Comparison of ENCODE assay signal across 11 cellular contexts in the genomic region with DNA sequence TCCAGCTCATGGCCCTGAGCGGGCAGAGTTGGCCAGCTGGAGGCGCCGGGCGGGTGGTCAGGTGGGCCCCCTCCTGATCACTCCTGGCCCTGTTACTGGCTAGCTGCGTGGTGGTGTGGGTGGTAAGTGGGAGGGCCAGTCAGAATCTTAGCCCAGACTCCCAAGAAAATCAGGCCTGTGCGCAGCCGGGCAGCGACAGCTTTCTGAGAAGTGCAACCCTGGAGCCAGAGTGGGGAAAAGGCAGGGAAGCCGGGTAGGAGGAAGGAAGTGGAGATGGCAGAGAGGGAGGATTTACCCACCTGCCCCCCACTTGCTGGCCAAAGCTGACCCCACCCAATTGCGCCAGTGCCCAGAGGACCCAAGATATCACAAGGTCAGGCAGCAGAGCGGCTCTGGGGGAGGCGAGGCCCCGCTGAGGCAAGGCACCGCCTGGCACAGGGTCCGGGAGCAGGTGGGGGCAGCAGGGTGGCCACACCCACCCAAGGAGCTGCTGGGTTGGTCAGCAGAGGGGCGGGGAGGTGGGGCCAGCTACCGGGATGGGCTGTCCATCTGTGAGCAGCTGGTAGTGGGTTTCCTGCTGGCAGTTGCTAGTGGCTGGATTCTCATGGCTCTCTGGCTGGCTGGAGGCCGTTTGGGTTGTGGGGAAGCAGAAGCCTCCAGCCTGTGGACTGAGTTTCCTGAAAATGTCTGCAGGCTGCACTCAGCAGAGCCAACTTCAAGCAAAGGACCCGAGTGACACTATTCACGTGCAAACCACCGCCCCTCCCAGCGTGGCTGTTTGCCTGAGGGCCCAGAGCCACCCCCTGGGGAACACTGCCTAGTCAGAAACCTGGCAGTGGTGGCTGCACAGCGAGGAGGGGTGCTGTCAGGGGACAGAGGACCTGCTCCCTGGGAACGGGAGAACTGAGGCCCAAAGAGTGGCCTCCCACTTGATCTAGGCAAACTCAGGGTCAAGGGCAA.
DNase-seq lines count a peak whose midpoint lies in the region; ATAC-seq and TF ChIP-seq lines count a peak whose summit lies in the region.
"Had no signal": no experiment of that assay in that cellular context is flagged by ENCODE, and none has a peak within 500 bp of the region (broad histone marks: within the 10 kb centered on the region; RNA-seq: fewer than 3 reads in every experiment).

No MANE protein-coding gene starts in this region.

- H3K4me3 ChIP-seq in SK-N-SH (ENCODE audit: low read depth in 2 of 2, low read length in 1 of 2) (no peak overlapping the region), tibial artery (no peak overlapping the region), suprapubic skin (no peak overlapping the region)
- H3K4me3 ChIP-seq: left ventricle myocardium inferior had no signal

- intact Hi-C loops in left colon (cut with DNase I, micrococcal nuclease) (loop anchor here in 1 of 2 donors (10.0 kb wide), 1 partner anchor 69 kb away; no protein-coding TSS in a partner anchor), tibial artery (cut with DNase I; ENCODE audit: low total_unique reads) (loop anchor here (10.0 kb wide), 2 partner anchors 151 to 429 kb away; no protein-coding TSS in a partner anchor)

- peaks cover 0 to 10% of the 10 kb centered on the region in 2 experiments; a peak in 1 of 4 replicates for H3K4me1 ChIP-seq in SK-N-SH (ENCODE audit: control insufficient read depth in 1 of 2, insufficient read depth in 2 of 2, low read depth in 1 of 2, low read length in 1 of 2)
- peaks cover 0 to 10% (median 9%) of the 10 kb centered on the region in 4 donors for H3K4me1 ChIP-seq in tibial artery
- peaks cover 8% of the 10 kb centered on the region for H3K4me1 ChIP-seq in suprapubic skin

- POLR2A ChIA-PET in SK-N-SH (lab: Yijun Ruan, JAX): no interaction called here

- no peak for TF ChIP-seq RAD21 in SK-N-SH (IDR thresholded peaks at IDR 0.05; ENCODE audit: low read length)

- H3K4me2 ChIP-seq in SK-N-SH: no peak overlapping the region

- CTCF ChIA-PET in SK-N-SH (lab: Yijun Ruan, JAX): interaction anchor here (0.6 to 1.7 kb wide), 9 partner anchors 13 to 558 kb away, joined by 3 to 5 read pairs (median 3); no protein-coding TSS in a partner anchor

- TF ChIP-seq CTCF in SK-N-SH (IDR thresholded peaks at IDR 0.05): no peak
- TF ChIP-seq CTCF in tibial artery (IDR thresholded peaks at IDR 0.05): no peak
- no peak for TF ChIP-seq CTCF in suprapubic skin (IDR thresholded peaks at IDR 0.05)

- no peak for TF ChIP-seq POLR2A in suprapubic skin (IDR thresholded peaks at IDR 0.05)

- H3K9me2 ChIP-seq in SK-N-SH: no peaks in the 10 kb centered on the region

- DNase-seq in SK-N-SH (peak; percentile 83), SK-N-DZ (ENCODE audit: low spot score) (peak; percentile 59), left colon (no peak), tibial artery (peak; percentile 33 to 76), suprapubic skin (ENCODE audit: low spot score in 2 of 2) (no peak), D341Med (ENCODE audit: low spot score) (no peak)
- DNase-seq: activated T-cell treated with anti-CD3 and anti-CD28 coated beads, Interleukin-2, amount 50 U/mL, for 4 hours; Karpas-422; left ventricle myocardium inferior had no signal

- 69% methylated on average over 15 of the region's 24 CpGs for WGBS in SK-N-SH (ENCODE audit: low lambda C conversion rate)
- 57% methylated on average over 12 of the region's 24 CpGs for WGBS in suprapubic skin

- no peak overlapping the region for H3K9ac ChIP-seq in SK-N-SH

- no peaks in the 10 kb centered on the region for H3K27me3 ChIP-seq in SK-N-SH (ENCODE audit: insufficient read depth)
- H3K27me3 ChIP-seq in tibial artery: peaks cover 0 to 33% of the 10 kb centered on the region in 2 donors
- peaks cover 6% of the 10 kb centered on the region for H3K27me3 ChIP-seq in suprapubic skin

- H3K27ac ChIP-seq in SK-N-SH (ENCODE audit: low read depth in 2 of 2, low read length in 1 of 2) (no peak overlapping the region), tibial artery (no peak overlapping the region), suprapubic skin (no peak overlapping the region)
- H3K27ac ChIP-seq: left ventricle myocardium inferior had no signal

- H3K36me3 ChIP-seq in SK-N-SH (replicated peaks in 1 of 2; ENCODE audit: control insufficient read depth in 1 of 2, insufficient read depth in 2 of 2, low read length in 1 of 2) (no peaks in the 10 kb centered on the region), tibial artery (no peaks in the 10 kb centered on the region), suprapubic skin (no peaks in the 10 kb centered on the region)
- H3K36me3 ChIP-seq: left ventricle myocardium inferior had no signal

- ATAC-seq in SK-N-SH treated with all-trans-retinoic acid at 6 μM for 48 hours: no peak
- peak; percentile 31 for ATAC-seq in left colon
- no peak for ATAC-seq in esophagus mucosa
- ATAC-seq: activated T-cell treated with anti-CD3 and anti-CD28 coated beads, Interleukin-2, amount 50 U/mL, for 4 hours had no signal

- no peak overlapping the region for H2AFZ ChIP-seq in SK-N-SH (ENCODE audit: low read depth)

- no peak for TF ChIP-seq EP300 in SK-N-SH (IDR thresholded peaks at IDR 0.05; ENCODE audit: borderline replicate concordance in 1 of 2, low read depth in 1 of 2, low read length in 1 of 2)
- TF ChIP-seq EP300 in suprapubic skin (IDR thresholded peaks at IDR 0.05): no peak

- no peaks in the 10 kb centered on the region for H4K20me1 ChIP-seq in SK-N-SH (ENCODE audit: insufficient read depth)

- H3K9me3 ChIP-seq in SK-N-SH (no peaks in the 10 kb centered on the region), tibial artery (no peaks in the 10 kb centered on the region), suprapubic skin (no peaks in the 10 kb centered on the region)
- H3K9me3 ChIP-seq: left ventricle myocardium inferior had no signal

- no peaks in the 10 kb centered on the region for H3K79me2 ChIP-seq in SK-N-SH (ENCODE audit: insufficient read depth)

- no peaks in the 10 kb centered on the region for H3F3A ChIP-seq in SK-N-SH (replicated peaks; ENCODE audit: insufficient read depth)

TF ChIP-seq in SK-N-SH, 30 proteins besides CTCF, POLR2A, EP300 and RAD21 (continues in another document):
- TF ChIP-seq MEF2A (IDR thresholded peaks at IDR 0.05; ENCODE audit: borderline replicate concordance, low read depth) (no peak), GATA2 (CRISPR knock-in tag; IDR thresholded peaks at IDR 0.05) (no peak), RXRA (IDR thresholded peaks at IDR 0.05; ENCODE audit: borderline replicate concordance, low read depth) (no peak), MXI1 (IDR thresholded peaks at IDR 0.05; ENCODE audit: low read depth, low read length) (no peak), CHD2 (IDR thresholded peaks at IDR 0.05; ENCODE audit: low read length, partially characterized antibody) (no peak), NRF1 (IDR thresholded peaks at IDR 0.05; ENCODE audit: low read depth, low read length) (no peak), YY1 (IDR thresholded peaks at IDR 0.05; ENCODE audit: low read depth) (no peak), EZH2phosphoT487 (IDR thresholded peaks at IDR 0.05; ENCODE audit: borderline replicate concordance, low read depth) (no peak), TEAD4 (IDR thresholded peaks at IDR 0.05; ENCODE audit: borderline replicate concordance, insufficient read depth) (no peak), NFIC (IDR thresholded peaks at IDR 0.05; ENCODE audit: borderline replicate concordance) (no peak), POLR2AphosphoS5 (IDR thresholded peaks at IDR 0.05; ENCODE audit: low read depth, low read length) (no peak), ELF1 (IDR thresholded peaks at IDR 0.05) (no peak), RFX5 (IDR thresholded peaks at IDR 0.05; ENCODE audit: low read length) (no peak)
- TF ChIP-seq, protein P1, sequence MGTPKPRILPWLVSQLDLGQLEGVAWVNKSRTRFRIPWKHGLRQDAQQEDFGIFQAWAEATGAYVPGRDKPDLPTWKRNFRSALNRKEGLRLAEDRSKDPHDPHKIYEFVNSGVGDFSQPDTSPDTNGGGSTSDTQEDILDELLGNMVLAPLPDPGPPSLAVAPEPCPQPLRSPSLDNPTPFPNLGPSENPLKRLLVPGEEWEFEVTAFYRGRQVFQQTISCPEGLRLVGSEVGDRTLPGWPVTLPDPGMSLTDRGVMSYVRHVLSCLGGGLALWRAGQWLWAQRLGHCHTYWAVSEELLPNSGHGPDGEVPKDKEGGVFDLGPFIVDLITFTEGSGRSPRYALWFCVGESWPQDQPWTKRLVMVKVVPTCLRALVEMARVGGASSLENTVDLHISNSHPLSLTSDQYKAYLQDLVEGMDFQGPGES (IDR thresholded peaks at IDR 0.05; ENCODE audit: low read depth, low read length): no peak

TF ChIP-seq in SK-N-SH treated with all-trans-retinoic acid at 6 μM for 48 hours, 23 proteins besides CTCF, POLR2A, EP300 and RAD21:
- TF ChIP-seq ARNTL (CRISPR knock-in tag; IDR thresholded peaks at IDR 0.05; ENCODE audit: borderline replicate concordance, low read depth) (no peak), ZNF70 (CRISPR knock-in tag; IDR thresholded peaks at IDR 0.05) (no peak), TOX (CRISPR knock-in tag; IDR thresholded peaks at IDR 0.05; ENCODE audit: borderline replicate concordance) (no peak), SNAI2 (CRISPR knock-in tag; IDR thresholded peaks at IDR 0.05) (no peak), ZFP3 (CRISPR knock-in tag; IDR thresholded peaks at IDR 0.05) (no peak), ZNF8 (CRISPR knock-in tag; IDR thresholded peaks at IDR 0.05) (no peak)
TF ChIP-seq in SK-N-SH treated with all-trans-retinoic acid at 6 μM for 48 hours: peak in this region for 0.

Comparison
In these comparisons a context has a peak if more than half of its experiments do, and no peak if none do; other contexts are left out.
1. DNase-seq: peak in SK-N-SH (single experiment), SK-N-DZ (single experiment) and tibial artery (2 of 2); none in left colon (0 of 2), suprapubic skin (0 of 2) and D341Med (single experiment).